ENCODE assay signal across 1 cellular context in the genomic region with DNA sequence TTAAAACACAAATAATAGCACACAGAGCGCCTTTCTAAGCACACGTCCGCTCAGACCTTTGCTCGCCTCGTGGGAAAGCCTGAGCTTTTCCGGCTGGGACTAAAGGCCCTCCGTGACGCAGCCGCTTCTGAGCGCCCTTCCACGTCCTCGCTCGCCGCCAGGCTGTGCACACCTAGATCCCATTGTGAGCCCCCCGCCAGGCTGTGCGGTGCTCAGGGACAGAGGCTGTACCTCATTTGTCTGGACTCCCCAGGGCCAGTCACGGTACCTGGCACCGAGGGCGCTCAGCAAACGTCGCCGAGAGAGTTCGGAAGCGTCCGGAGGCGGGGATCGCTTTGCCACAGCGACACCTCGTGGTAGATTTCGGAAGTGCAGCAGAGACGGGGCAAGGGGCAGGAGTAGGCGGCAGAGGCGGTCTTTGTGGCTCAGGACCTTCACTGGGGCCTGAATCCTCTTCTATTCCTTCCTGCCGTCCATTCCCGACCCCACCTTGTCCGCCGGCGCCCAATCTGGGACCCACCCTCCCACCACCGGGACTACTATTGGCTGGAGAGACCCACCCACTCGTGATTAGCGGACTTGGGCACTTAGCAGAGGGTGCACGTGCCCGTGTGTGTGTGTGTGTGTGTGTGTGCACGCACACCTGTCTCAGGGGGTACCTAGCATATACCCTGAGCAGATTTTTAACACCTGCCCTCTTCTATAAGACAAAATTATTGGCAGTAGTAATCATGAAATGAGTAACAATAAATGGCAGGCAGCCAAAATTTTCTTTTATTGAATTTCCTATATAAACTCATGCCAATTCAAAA.
TF ChIP-seq lines count a peak whose summit lies in the region.

No MANE protein-coding gene starts in this region.

TF ChIP-seq in HepG2, 621 proteins besides CTCF, POLR2A, EP300 and RAD21 (continued from another document and continues in another):
- TF ChIP-seq, protein P1, sequence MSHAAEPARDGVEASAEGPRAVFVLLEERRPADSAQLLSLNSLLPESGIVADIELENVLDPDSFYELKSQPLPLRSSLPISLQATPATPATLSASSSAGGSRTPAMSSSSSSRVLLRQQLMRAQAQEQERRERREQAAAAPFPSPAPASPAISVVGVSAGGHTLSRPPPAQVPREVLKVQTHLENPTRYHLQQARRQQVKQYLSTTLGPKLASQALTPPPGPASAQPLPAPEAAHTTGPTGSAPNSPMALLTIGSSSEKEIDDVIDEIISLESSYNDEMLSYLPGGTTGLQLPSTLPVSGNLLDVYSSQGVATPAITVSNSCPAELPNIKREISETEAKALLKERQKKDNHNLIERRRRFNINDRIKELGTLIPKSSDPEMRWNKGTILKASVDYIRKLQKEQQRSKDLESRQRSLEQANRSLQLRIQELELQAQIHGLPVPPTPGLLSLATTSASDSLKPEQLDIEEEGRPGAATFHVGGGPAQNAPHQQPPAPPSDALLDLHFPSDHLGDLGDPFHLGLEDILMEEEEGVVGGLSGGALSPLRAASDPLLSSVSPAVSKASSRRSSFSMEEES (CRISPR knock-in tag; IDR thresholded peaks at IDR 0.05) = peak; percentile 56
- TF ChIP-seq TEF (CRISPR knock-in tag; IDR thresholded peaks at IDR 0.05) = no peak
- TF ChIP-seq EEA1 (CRISPR knock-in tag; IDR thresholded peaks at IDR 0.05; ENCODE audit: borderline replicate concordance) = no peak
- TF ChIP-seq, protein P2, sequence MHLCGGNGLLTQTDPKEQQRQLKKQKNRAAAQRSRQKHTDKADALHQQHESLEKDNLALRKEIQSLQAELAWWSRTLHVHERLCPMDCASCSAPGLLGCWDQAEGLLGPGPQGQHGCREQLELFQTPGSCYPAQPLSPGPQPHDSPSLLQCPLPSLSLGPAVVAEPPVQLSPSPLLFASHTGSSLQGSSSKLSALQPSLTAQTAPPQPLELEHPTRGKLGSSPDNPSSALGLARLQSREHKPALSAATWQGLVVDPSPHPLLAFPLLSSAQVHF (CRISPR knock-in tag; IDR thresholded peaks at IDR 0.05) = no peak
- TF ChIP-seq ZNF598 (CRISPR knock-in tag; IDR thresholded peaks at IDR 0.05; ENCODE audit: borderline replicate concordance) = peak; percentile 25; the same call in 1 of the 2 replicates
- no peak for TF ChIP-seq ZSCAN25 (CRISPR knock-in tag; IDR thresholded peaks at IDR 0.05)
- no peak for TF ChIP-seq TBP (CRISPR knock-in tag; IDR thresholded peaks at IDR 0.05)
- TF ChIP-seq ZNF530 (CRISPR knock-in tag; IDR thresholded peaks at IDR 0.05; ENCODE audit: low read depth) = no peak
- TF ChIP-seq NBN (conservative IDR thresholded peaks at IDR 0.05) = no peak
- TF ChIP-seq ZBTB2 (CRISPR knock-in tag; IDR thresholded peaks at IDR 0.05; ENCODE audit: low read depth) = no peak
- TF ChIP-seq, protein P3, sequence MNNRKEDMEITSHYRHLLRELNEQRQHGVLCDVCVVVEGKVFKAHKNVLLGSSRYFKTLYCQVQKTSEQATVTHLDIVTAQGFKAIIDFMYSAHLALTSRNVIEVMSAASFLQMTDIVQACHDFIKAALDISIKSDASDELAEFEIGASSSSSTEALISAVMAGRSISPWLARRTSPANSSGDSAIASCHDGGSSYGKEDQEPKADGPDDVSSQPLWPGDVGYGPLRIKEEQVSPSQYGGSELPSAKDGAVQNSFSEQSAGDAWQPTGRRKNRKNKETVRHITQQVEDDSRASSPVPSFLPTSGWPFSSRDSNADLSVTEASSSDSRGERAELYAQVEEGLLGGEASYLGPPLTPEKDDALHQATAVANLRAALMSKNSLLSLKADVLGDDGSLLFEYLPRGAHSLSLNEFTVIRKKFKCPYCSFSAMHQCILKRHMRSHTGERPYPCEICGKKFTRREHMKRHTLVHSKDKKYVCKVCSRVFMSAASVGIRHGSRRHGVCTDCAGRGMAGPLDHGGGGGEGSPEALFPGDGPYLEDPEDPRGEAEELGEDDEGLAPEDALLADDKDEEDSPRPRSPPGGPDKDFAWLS (CRISPR knock-in tag; IDR thresholded peaks at IDR 0.05; ENCODE audit: borderline replicate concordance) = no peak
- TF ChIP-seq, protein P4, sequence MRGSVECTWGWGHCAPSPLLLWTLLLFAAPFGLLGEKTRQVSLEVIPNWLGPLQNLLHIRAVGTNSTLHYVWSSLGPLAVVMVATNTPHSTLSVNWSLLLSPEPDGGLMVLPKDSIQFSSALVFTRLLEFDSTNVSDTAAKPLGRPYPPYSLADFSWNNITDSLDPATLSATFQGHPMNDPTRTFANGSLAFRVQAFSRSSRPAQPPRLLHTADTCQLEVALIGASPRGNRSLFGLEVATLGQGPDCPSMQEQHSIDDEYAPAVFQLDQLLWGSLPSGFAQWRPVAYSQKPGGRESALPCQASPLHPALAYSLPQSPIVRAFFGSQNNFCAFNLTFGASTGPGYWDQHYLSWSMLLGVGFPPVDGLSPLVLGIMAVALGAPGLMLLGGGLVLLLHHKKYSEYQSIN (CRISPR knock-in tag; IDR thresholded peaks at IDR 0.05; ENCODE audit: borderline replicate concordance) = no peak
- no peak for TF ChIP-seq KAT7 (CRISPR knock-in tag; IDR thresholded peaks at IDR 0.05; ENCODE audit: borderline replicate concordance)
- no peak for TF ChIP-seq ARID2 (CRISPR knock-in tag; IDR thresholded peaks at IDR 0.05; ENCODE audit: borderline replicate concordance)
- no peak for TF ChIP-seq PAF1 (CRISPR knock-in tag; IDR thresholded peaks at IDR 0.05)
- TF ChIP-seq ZNF788 (CRISPR knock-in tag; IDR thresholded peaks at IDR 0.05; ENCODE audit: borderline replicate concordance) = peak; percentile 60; the same call in 1 of the 2 replicates
- TF ChIP-seq ZNF367 (CRISPR knock-in tag; IDR thresholded peaks at IDR 0.05; ENCODE audit: borderline replicate concordance) = no peak
- peak; percentile 99 for TF ChIP-seq ZNF3 (CRISPR knock-in tag; IDR thresholded peaks at IDR 0.05)
- TF ChIP-seq, protein P5, sequence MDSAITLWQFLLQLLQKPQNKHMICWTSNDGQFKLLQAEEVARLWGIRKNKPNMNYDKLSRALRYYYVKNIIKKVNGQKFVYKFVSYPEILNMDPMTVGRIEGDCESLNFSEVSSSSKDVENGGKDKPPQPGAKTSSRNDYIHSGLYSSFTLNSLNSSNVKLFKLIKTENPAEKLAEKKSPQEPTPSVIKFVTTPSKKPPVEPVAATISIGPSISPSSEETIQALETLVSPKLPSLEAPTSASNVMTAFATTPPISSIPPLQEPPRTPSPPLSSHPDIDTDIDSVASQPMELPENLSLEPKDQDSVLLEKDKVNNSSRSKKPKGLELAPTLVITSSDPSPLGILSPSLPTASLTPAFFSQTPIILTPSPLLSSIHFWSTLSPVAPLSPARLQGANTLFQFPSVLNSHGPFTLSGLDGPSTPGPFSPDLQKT (CRISPR knock-in tag; IDR thresholded peaks at IDR 0.05; ENCODE audit: borderline replicate concordance) = no peak
- TF ChIP-seq GATAD2A (CRISPR knock-in tag; IDR thresholded peaks at IDR 0.05) = no peak
- TF ChIP-seq, protein P6, sequence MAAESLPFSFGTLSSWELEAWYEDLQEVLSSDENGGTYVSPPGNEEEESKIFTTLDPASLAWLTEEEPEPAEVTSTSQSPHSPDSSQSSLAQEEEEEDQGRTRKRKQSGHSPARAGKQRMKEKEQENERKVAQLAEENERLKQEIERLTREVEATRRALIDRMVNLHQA (CRISPR knock-in tag; IDR thresholded peaks at IDR 0.05) = no peak
- no peak for TF ChIP-seq MLXIP (CRISPR knock-in tag; IDR thresholded peaks at IDR 0.05; ENCODE audit: borderline replicate concordance)
- TF ChIP-seq REPIN1 (CRISPR knock-in tag; IDR thresholded peaks at IDR 0.05; ENCODE audit: borderline replicate concordance, low read depth) = peak; percentile 50; the same call in 1 of the 2 replicates
- TF ChIP-seq GATAD1 (CRISPR knock-in tag; IDR thresholded peaks at IDR 0.05) = 0 out of 2 replicates have a peak, but pooled peaks have one; percentile 36
- TF ChIP-seq RFX1 (IDR thresholded peaks at IDR 0.05) = no peak
- TF ChIP-seq ZBTB4 (CRISPR knock-in tag; IDR thresholded peaks at IDR 0.05; ENCODE audit: borderline replicate concordance) = no peak; the same call in 1 of the 2 replicates
- no peak for TF ChIP-seq SIX1 (CRISPR knock-in tag; IDR thresholded peaks at IDR 0.05; ENCODE audit: borderline replicate concordance)
- no peak for TF ChIP-seq FOXM1 (CRISPR knock-in tag; IDR thresholded peaks at IDR 0.05)
- TF ChIP-seq PHB2 (IDR thresholded peaks at IDR 0.05; ENCODE audit: partially characterized antibody) = no peak
- no peak for TF ChIP-seq GABPA (IDR thresholded peaks at IDR 0.05; ENCODE audit: low read depth, low read length)
- no peak for TF ChIP-seq GABPA (CRISPR knock-in tag; IDR thresholded peaks at IDR 0.05; ENCODE audit: low read depth)
- TF ChIP-seq HES4 (CRISPR knock-in tag; IDR thresholded peaks at IDR 0.05; ENCODE audit: borderline replicate concordance) = no peak
- no peak for TF ChIP-seq ZNF670 (CRISPR knock-in tag; IDR thresholded peaks at IDR 0.05; ENCODE audit: borderline replicate concordance)
- TF ChIP-seq ZNF432 (CRISPR knock-in tag; IDR thresholded peaks at IDR 0.05; ENCODE audit: borderline replicate concordance) = no peak
- TF ChIP-seq FOXK1 (CRISPR knock-in tag; IDR thresholded peaks at IDR 0.05; ENCODE audit: borderline replicate concordance, low read depth) = no peak
- TF ChIP-seq CSRNP1 (CRISPR knock-in tag; IDR thresholded peaks at IDR 0.05) = no peak
- TF ChIP-seq ZNF644 (CRISPR knock-in tag; IDR thresholded peaks at IDR 0.05; ENCODE audit: low read depth) = no peak
- no peak for TF ChIP-seq ZNF850 (CRISPR knock-in tag; conservative IDR thresholded peaks at IDR 0.05)
- TF ChIP-seq SMARCE1 (IDR thresholded peaks at IDR 0.05; ENCODE audit: borderline replicate concordance) = no peak
- TF ChIP-seq PCBP2 (optimal IDR thresholded peaks at IDR 0.05; ENCODE audit: low read depth, low read length, poor library complexity, severe bottlenecking) = no peak
